1 cellular context compared by ENCODE assay signal in the genomic region with DNA sequence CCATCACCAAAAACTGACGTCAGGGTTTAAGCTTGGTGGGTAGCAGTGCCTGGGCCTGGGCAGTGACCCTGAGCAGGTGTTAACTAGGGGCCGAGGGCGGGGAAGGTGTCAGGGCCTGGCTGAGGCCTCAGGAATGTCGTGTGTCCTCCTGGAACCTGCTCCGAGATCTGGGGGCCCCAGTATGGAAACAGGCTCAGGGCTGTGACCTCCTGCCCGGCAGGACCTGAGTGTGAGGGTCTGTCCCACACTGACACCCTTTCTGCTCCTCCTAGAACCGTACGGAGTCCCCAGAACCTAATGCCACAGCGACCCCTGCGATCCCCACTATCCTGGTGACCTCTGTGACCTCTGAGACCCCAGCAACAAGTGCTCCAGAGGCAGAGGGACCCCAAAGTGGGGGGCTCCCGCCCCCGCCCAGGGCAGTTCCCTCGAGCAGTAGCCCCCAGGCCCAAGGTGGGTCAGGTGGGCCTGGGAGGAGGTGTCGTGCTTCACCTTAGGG.
TF ChIP-seq lines count a peak whose summit lies in the region.

No MANE protein-coding gene starts in this region.

TF ChIP-seq in IMR-90, 13 proteins besides CTCF, POLR2A, EP300 and RAD21:
- TF ChIP-seq SMC3 (IDR thresholded peaks at IDR 0.05; ENCODE audit: low read depth, low read length), result no peak
- TF ChIP-seq MAZ (IDR thresholded peaks at IDR 0.05; ENCODE audit: borderline replicate concordance, low read depth, low read length), result no peak
- no peak for TF ChIP-seq NFE2L2 (IDR thresholded peaks at IDR 0.05; ENCODE audit: low read depth, low read length)
- no peak for TF ChIP-seq RFX5 (IDR thresholded peaks at IDR 0.05; ENCODE audit: low read depth, low read length)
- TF ChIP-seq RCOR1 (IDR thresholded peaks at IDR 0.05; ENCODE audit: insufficient replicate concordance, low read length), result no peak
- TF ChIP-seq, protein P1, sequence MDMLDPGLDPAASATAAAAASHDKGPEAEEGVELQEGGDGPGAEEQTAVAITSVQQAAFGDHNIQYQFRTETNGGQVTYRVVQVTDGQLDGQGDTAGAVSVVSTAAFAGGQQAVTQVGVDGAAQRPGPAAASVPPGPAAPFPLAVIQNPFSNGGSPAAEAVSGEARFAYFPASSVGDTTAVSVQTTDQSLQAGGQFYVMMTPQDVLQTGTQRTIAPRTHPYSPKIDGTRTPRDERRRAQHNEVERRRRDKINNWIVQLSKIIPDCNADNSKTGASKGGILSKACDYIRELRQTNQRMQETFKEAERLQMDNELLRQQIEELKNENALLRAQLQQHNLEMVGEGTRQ (IDR thresholded peaks at IDR 0.05; ENCODE audit: low read depth, low read length), result no peak
- no peak for TF ChIP-seq MAFK (IDR thresholded peaks at IDR 0.05; ENCODE audit: low read depth, low read length)
- TF ChIP-seq BHLHE40 (IDR thresholded peaks at IDR 0.05; ENCODE audit: low read depth, low read length), result no peak
- TF ChIP-seq CEBPB (IDR thresholded peaks at IDR 0.05; ENCODE audit: low read depth, low read length), result no peak
- no peak for TF ChIP-seq MXI1 (IDR thresholded peaks at IDR 0.05; ENCODE audit: borderline replicate concordance, low read depth, low read length)
- TF ChIP-seq FOS (IDR thresholded peaks at IDR 0.05; ENCODE audit: low read depth, low read length), result no peak
- no peak for TF ChIP-seq ELK1 (IDR thresholded peaks at IDR 0.05; ENCODE audit: borderline replicate concordance, low read depth, low read length)
- no peak for TF ChIP-seq CHD1 (IDR thresholded peaks at IDR 0.05; ENCODE audit: low read depth, low read length)
TF ChIP-seq in IMR-90: peak in this region for 0.
